Comparison of ENCODE assay signal across 1 cellular context in the genomic region with DNA sequence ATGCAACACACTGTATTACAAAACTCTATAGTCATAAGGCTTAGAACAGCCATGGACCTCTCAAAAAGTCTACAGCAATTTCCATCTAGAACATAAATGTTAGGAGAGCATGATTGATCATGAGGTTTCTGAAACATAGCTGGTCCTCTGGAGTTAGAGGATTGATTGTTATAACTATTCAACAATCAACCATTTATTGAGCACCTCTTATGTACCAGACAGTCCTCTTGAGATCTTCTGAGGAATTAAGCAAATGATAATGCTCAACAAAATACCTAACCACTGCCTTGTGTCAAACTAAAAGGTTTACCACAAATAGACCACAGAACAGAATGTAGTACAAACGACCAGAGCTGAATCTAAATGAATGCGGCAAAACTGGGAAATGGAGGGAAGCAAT.
TF ChIP-seq lines count a peak whose summit lies in the region.

No MANE protein-coding gene starts in this region.

TF ChIP-seq in GM23338, 12 proteins besides CTCF, POLR2A, EP300 and RAD21 (continued from another document):
- no peak for TF ChIP-seq EZH2phosphoT487 (IDR thresholded peaks at IDR 0.05; ENCODE audit: unreplicated experiment)
- TF ChIP-seq NANOG (IDR thresholded peaks at IDR 0.05; ENCODE audit: borderline replicate concordance) = no peak
TF ChIP-seq in GM23338: peak in this region for 0.
